Comparison of ENCODE assay signal across 2 cellular contexts in genomic region chr6:150587637-150588036, GRCh38.
A peak's percentile ranks its signal among the peaks of the same experiment; 100 is the strongest.
TF ChIP-seq lines count a peak whose summit lies in the region.

No MANE protein-coding gene starts in this region.

TF ChIP-seq in HepG2, 621 proteins besides CTCF, POLR2A, EP300 and RAD21 (continued from another document):
- TF ChIP-seq ATF6 (CRISPR knock-in tag; conservative IDR thresholded peaks at IDR 0.05): no peak

TF ChIP-seq in HEK293, 187 proteins besides CTCF, POLR2A, EP300 and RAD21 (continued from another document):
- peak; percentile 51 for TF ChIP-seq ZNF513 (tag by site-specific recombination; IDR thresholded peaks at IDR 0.05)
- no peak for TF ChIP-seq ZNF555 (tag by site-specific recombination; conservative IDR thresholded peaks at IDR 0.05)
- TF ChIP-seq ZNF518A (tag by site-specific recombination; conservative IDR thresholded peaks at IDR 0.05; ENCODE audit: low read depth): no peak
- no peak for TF ChIP-seq ZNF169 (tag by site-specific recombination; IDR thresholded peaks at IDR 0.05)
